Comparison of ENCODE assay signal across 15 cellular contexts in genomic region chr2:26139269-26140183, GRCh38. TPM values are rescaled to one million over a fixed set of nuclear protein-coding genes. Genes with fewer than 3 reads are reported as not detected.
DNase-seq lines count a peak whose midpoint lies in the region; ATAC-seq and TF ChIP-seq lines count a peak whose summit lies in the region.
"Had no signal": no experiment of that assay in that cellular context is flagged by ENCODE, and none has a peak within 500 bp of the region (broad histone marks: within the 10 kb centered on the region; RNA-seq: fewer than 3 reads in every experiment).

No MANE protein-coding gene starts in this region.

- H3K36me3 ChIP-seq in H7 (replicated peaks; ENCODE audit: control insufficient read depth, insufficient read depth, low read length), result no peaks in the 10 kb centered on the region; the same call in 1 of the 2 replicates
- H3K36me3 ChIP-seq in lower lobe of right lung, result peaks cover 18% of the 10 kb centered on the region
- H3K36me3 ChIP-seq in MG63, result peaks cover 14% of the 10 kb centered on the region
- H3K36me3 ChIP-seq: gastrocnemius medialis had no signal

- ATAC-seq in T-helper 17 cell (no peak), lower lobe of right lung (peak; percentile 44 to 45), GM18858 (IDR thresholded peaks at IDR 0.05; ENCODE audit: unreplicated experiment) (no peak)
- ATAC-seq: activated T-cell treated with anti-CD3 and anti-CD28 coated beads, Interleukin-2, amount 50 U/mL, for 4 hours had no signal

- H3K4me3 ChIP-seq in H7 (ENCODE audit: insufficient read depth, low read depth, low read length) (no peak overlapping the region), lower lobe of right lung (no peak overlapping the region), MG63 (no peak overlapping the region)
- H3K4me3 ChIP-seq: gastrocnemius medialis, SJSA1, thoracic aorta had no signal

- TF ChIP-seq CTCF in lower lobe of right lung (IDR thresholded peaks at IDR 0.05), result no peak
- no peak for TF ChIP-seq CTCF in type B pancreatic cell (conservative IDR thresholded peaks at IDR 0.05)

- no peak overlapping the region for H3K27ac Mint-ChIP-seq in T-helper 17 cell
- H3K27ac Mint-ChIP-seq in type B pancreatic cell, result no peak overlapping the region
- H3K27ac Mint-ChIP-seq: activated B cell treated with CpG ODN at 0.5 μM for 24 hours had no signal

- DNase-seq in DMS 273 (lab: John Stamatoyannopoulos, UW; ENCODE audit: unreplicated experiment), result peak; percentile 62
- peak; percentile 34 for DNase-seq in H7
- DNase-seq in T-helper 17 cell, result no peak
- no peak for DNase-seq in lower lobe of right lung
- DNase-seq in MG63, result no peak
- no peak for DNase-seq in NCI-H1092 (lab: John Stamatoyannopoulos, UW)
- DNase-seq in type B pancreatic cell (ENCODE audit: extremely low spot score, unreplicated experiment), result no peak
- DNase-seq: activated B cell treated with CpG ODN at 0.5 μM for 24 hours; activated T-cell treated with anti-CD3 and anti-CD28 coated beads, Interleukin-2, amount 50 U/mL, for 4 hours; gastrocnemius medialis; Kasumi-1; NCI-H446 had no signal

- H3K4me3 Mint-ChIP-seq in T-helper 17 cell, result peak overlapping the region; percentile 26
- H3K4me3 Mint-ChIP-seq in type B pancreatic cell, result no peak overlapping the region
- H3K4me3 Mint-ChIP-seq: activated B cell treated with CpG ODN at 0.5 μM for 24 hours; activated T-cell treated with anti-CD3 and anti-CD28 coated beads, Interleukin-2, amount 50 U/mL, for 4 hours had no signal

- H3K27me3 ChIP-seq in H7 (ENCODE audit: control insufficient read depth, insufficient read depth, low read length) (no peaks in the 10 kb centered on the region), lower lobe of right lung (ENCODE audit: low read depth) (no peaks in the 10 kb centered on the region), MG63 (no peaks in the 10 kb centered on the region)
- H3K27me3 ChIP-seq: gastrocnemius medialis, SJSA1 had no signal

- H3K9me3 Mint-ChIP-seq in type B pancreatic cell, result no peaks in the 10 kb centered on the region
- H3K9me3 Mint-ChIP-seq: activated B cell treated with CpG ODN at 0.5 μM for 24 hours; activated T-cell treated with anti-CD3 and anti-CD28 coated beads, Interleukin-2, amount 50 U/mL, for 4 hours had no signal

- H3K27ac ChIP-seq in lower lobe of right lung, result no peak overlapping the region
- H3K27ac ChIP-seq: gastrocnemius medialis, SJSA1, thoracic aorta had no signal

- intact Hi-C loops in lower lobe of right lung (cut with DNase I), result no loop called here

- H3K36me3 Mint-ChIP-seq in T-helper 17 cell (ENCODE audit: low read depth) (peaks cover 2% of the 10 kb centered on the region), type B pancreatic cell (peaks cover 3% of the 10 kb centered on the region)

- H3K4me1 ChIP-seq in lower lobe of right lung, result peaks cover 6% of the 10 kb centered on the region
- H3K4me1 ChIP-seq: SJSA1 had no signal

- H3K4me1 Mint-ChIP-seq in T-helper 17 cell (peaks cover 8% of the 10 kb centered on the region), type B pancreatic cell (ENCODE audit: unreplicated experiment) (peaks cover 5% of the 10 kb centered on the region)
- H3K4me1 Mint-ChIP-seq: activated B cell treated with CpG ODN at 0.5 μM for 24 hours had no signal

- no peaks in the 10 kb centered on the region for H3K9me3 ChIP-seq in T-helper 17 cell (ENCODE audit: control insufficient read depth, low read length, poor library complexity, severe bottlenecking)
- H3K9me3 ChIP-seq in lower lobe of right lung, result no peaks in the 10 kb centered on the region
- H3K9me3 ChIP-seq in MG63, result no peaks in the 10 kb centered on the region
- H3K9me3 ChIP-seq: gastrocnemius medialis, SJSA1, thoracic aorta had no signal

- H3K27me3 Mint-ChIP-seq in T-helper 17 cell, result no peaks in the 10 kb centered on the region
- no peaks in the 10 kb centered on the region for H3K27me3 Mint-ChIP-seq in type B pancreatic cell
- H3K27me3 Mint-ChIP-seq: activated B cell treated with CpG ODN at 0.5 μM for 24 hours had no signal

RNA-seq across cellular contexts. Expression of gene GAREM2, which starts 33.4 kb away (rescaled TPM):
- total RNA-seq in H7 (2014; rRNA removed; shearing (Covaris generic)), result 7.2 and 9.5 TPM in 2 replicates
- total RNA-seq in T-helper 17 cell (1 to 10 TPM; 3.6 to 6.5 TPM), lower lobe of right lung (2.0 TPM), type B pancreatic cell (ENCODE audit: low replicate concordance) (3.1 and 16.9 TPM in 2 replicates)
- 0.20 and 0.33 TPM in 2 replicates for total RNA-seq in MG63 (2014; rRNA removed; shearing (Covaris generic); ENCODE audit: low replicate concordance)

Comparison
In these comparisons a context has a peak if more than half of its experiments do, and no peak if none do; other contexts are left out.
1. DNase-seq: peak in DMS 273 (single experiment) and H7 (single experiment); none in T-helper 17 cell (0 of 3), lower lobe of right lung (single experiment), MG63 (single experiment), NCI-H1092 (single experiment) and type B pancreatic cell (single experiment).
2. ATAC-seq: peak in lower lobe of right lung (2 of 2); none in T-helper 17 cell (single experiment) and GM18858 (single experiment).